In the genomic region with DNA sequence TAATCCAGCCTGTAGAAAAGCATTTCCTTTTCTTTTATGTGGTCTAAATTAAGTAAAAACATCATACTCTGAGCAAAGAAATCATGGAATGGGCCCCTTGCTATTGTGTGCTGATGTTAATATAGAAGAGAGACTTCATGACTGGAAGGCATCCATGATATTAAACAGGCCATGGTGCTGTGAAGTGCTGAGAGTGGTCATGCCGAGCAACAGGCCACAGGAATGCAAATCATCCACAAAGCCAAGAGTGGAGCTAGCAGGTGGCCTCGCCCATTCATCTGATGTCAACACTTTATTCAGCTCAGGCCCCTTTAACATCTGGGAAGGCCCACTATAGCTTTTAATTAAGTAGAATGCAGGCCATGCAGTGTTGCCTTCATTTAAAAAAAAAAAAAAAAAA, we compare ENCODE assay signal across 12 cellular contexts.
DNase-seq lines count a peak whose midpoint lies in the region; TF ChIP-seq lines count a peak whose summit lies in the region.
"Had no signal": no experiment of that assay in that cellular context is flagged by ENCODE, and none has a peak within 500 bp of the region (broad histone marks: within the 10 kb centered on the region; RNA-seq: fewer than 3 reads in every experiment).

No MANE protein-coding gene starts in this region.

- no peak overlapping the region for H3K27ac Mint-ChIP-seq in activated CD4-positive, alpha-beta memory T cell treated with anti-CD3 and anti-CD28 coated beads, Interleukin-2, amount 10 ng/mL, durations not matched to agents 7 days and 5 days
- H3K27ac Mint-ChIP-seq: T-helper 1 cell treated with Interleukin-12 subunit alpha and Interleukin-12 subunit beta and Interleukin-4 antibody, amounts not matched to agents 30 μg/mL and 1 μg/mL, for 36 hours had no signal

- H3K9me3 Mint-ChIP-seq in activated CD4-positive, alpha-beta memory T cell treated with anti-CD3 and anti-CD28 coated beads, Interleukin-2, amount 10 ng/mL, durations not matched to agents 7 days and 5 days, result peaks cover 4% of the 10 kb centered on the region

- no peaks in the 10 kb centered on the region for H4K20me1 ChIP-seq in fibroblast of lung (ENCODE audit: control insufficient read depth, extremely low read depth, insufficient read depth, low read length)

- H3K36me3 ChIP-seq in NT2/D1 (ENCODE audit: insufficient read depth, insufficient read length, low read length) (no peaks in the 10 kb centered on the region), fibroblast of lung (ENCODE audit: control insufficient read depth, insufficient read depth, low read length) (no peaks in the 10 kb centered on the region)

- POLR2A ChIA-PET in activated CD4-positive, alpha-beta memory T cell treated with anti-CD3 and anti-CD28 coated beads, Interleukin-2, amount 10 ng/mL, durations not matched to agents 7 days and 5 days (lab: Charles Lee), result no interaction called here

- no peaks in the 10 kb centered on the region for H3K79me2 ChIP-seq in fibroblast of lung (ENCODE audit: control insufficient read depth, insufficient read depth, low read length)

- H3K4me3 ChIP-seq in NT2/D1 (ENCODE audit: insufficient read length, low read depth) (no peak overlapping the region), fibroblast of lung (replicated peaks in 1 of 4; ENCODE audit: control extremely low read depth in 1 of 4, insufficient read depth in 1 of 4, low read depth in 3 of 4, low read length in 4 of 4) (no peak overlapping the region)

- no peaks in the 10 kb centered on the region for H3K4me1 Mint-ChIP-seq in activated CD4-positive, alpha-beta memory T cell treated with anti-CD3 and anti-CD28 coated beads, Interleukin-2, amount 10 ng/mL, durations not matched to agents 7 days and 5 days

- no peak for TF ChIP-seq CTCF in fibroblast of lung (conservative IDR thresholded peaks at IDR 0.05 in 1 of 2, IDR thresholded peaks at IDR 0.05 in 1 of 2; ENCODE audit: low read depth in 1 of 2, low read length in 2 of 2)

- H3K4me3 Mint-ChIP-seq in activated CD4-positive, alpha-beta memory T cell treated with anti-CD3 and anti-CD28 coated beads, Interleukin-2, amount 10 ng/mL, durations not matched to agents 7 days and 5 days, result no peak overlapping the region
- H3K4me3 Mint-ChIP-seq: T-helper 1 cell treated with Interleukin-12 subunit alpha and Interleukin-12 subunit beta and Interleukin-4 antibody, amounts not matched to agents 30 μg/mL and 1 μg/mL, for 36 hours had no signal

- no peaks in the 10 kb centered on the region for H3K36me3 Mint-ChIP-seq in activated CD4-positive, alpha-beta memory T cell treated with anti-CD3 and anti-CD28 coated beads, Interleukin-2, amount 10 ng/mL, durations not matched to agents 7 days and 5 days (ENCODE audit: low read depth)

- DNase-seq in EL (peak; percentile 69), NT2/D1 (ENCODE audit: low read depth, low spot score) (peak; percentile 54), fibroblast of lung (ENCODE audit: low read depth in 2 of 2) (peak; percentile 76 to 87), myocyte (ENCODE audit: low read depth) (peak; percentile 94), dermis blood vessel endothelial cell (no peak)
- no peak for DNase-seq in activated CD4-positive, alpha-beta T cell treated with anti-CD3 and anti-CD28 coated beads for 48 hours
- DNase-seq in stimulated activated naive CD4-positive, alpha-beta T cell treated with Interleukin-2 at 50 U/mL for 16 hours (lab: John Stamatoyannopoulos, UW), result no peak
- DNase-seq in activated CD4-positive, alpha-beta memory T cell treated with anti-CD3 and anti-CD28 coated beads, Interleukin-2, amount 10 ng/mL, durations not matched to agents 7 days and 5 days, result no peak
- DNase-seq: activated CD8-positive, alpha-beta memory T cell treated with anti-CD3 and anti-CD28 coated beads, Interleukin-2, amount 50 U/mL, for 4 hours; cerebellar nuclear complex; NCI-H446 treated with DMSO at 0.1 percent for 48 hours had no signal

- H3K4me1 ChIP-seq in NT2/D1 (ENCODE audit: insufficient read depth, insufficient read length) (no peaks in the 10 kb centered on the region), fibroblast of lung (ENCODE audit: control insufficient read depth, extremely low read depth, insufficient read depth, low read length) (no peaks in the 10 kb centered on the region)

- CTCF ChIA-PET in activated CD4-positive, alpha-beta memory T cell treated with anti-CD3 and anti-CD28 coated beads, Interleukin-2, amount 10 ng/mL, durations not matched to agents 7 days and 5 days (lab: Charles Lee), result no interaction called here

- H3K27me3 ChIP-seq in NT2/D1 (ENCODE audit: insufficient read depth, insufficient read length), result no peaks in the 10 kb centered on the region
- H3K27me3 ChIP-seq in fibroblast of lung (ENCODE audit: control insufficient read depth, insufficient read depth, low read length), result no peaks in the 10 kb centered on the region

- H3K9ac ChIP-seq in NT2/D1 (ENCODE audit: insufficient read length, low read depth), result no peak overlapping the region
- no peak overlapping the region for H3K9ac ChIP-seq in fibroblast of lung (ENCODE audit: insufficient read depth, low read length)

- H3K4me2 ChIP-seq in fibroblast of lung (ENCODE audit: extremely low read depth, insufficient read depth, low read length), result no peak overlapping the region

- H3K9me3 ChIP-seq in NT2/D1 (ENCODE audit: insufficient read depth, low read length) (no peaks in the 10 kb centered on the region), fibroblast of lung (ENCODE audit: control insufficient read depth, insufficient read depth, low read depth, low read length) (no peaks in the 10 kb centered on the region)

- no peaks in the 10 kb centered on the region for H3K27me3 Mint-ChIP-seq in activated CD4-positive, alpha-beta memory T cell treated with anti-CD3 and anti-CD28 coated beads, Interleukin-2, amount 10 ng/mL, durations not matched to agents 7 days and 5 days

- no peak overlapping the region for H2AFZ ChIP-seq in fibroblast of lung (ENCODE audit: low read length)

- no peak overlapping the region for H3K27ac ChIP-seq in fibroblast of lung (ENCODE audit: insufficient read depth, low read length)

Comparison
In these comparisons a context has a peak if more than half of its experiments do, and no peak if none do; other contexts are left out.
1. DNase-seq: peak in EL (single experiment), NT2/D1 (single experiment), fibroblast of lung (2 of 2) and myocyte (single experiment); none in activated CD4-positive, alpha-beta T cell treated with anti-CD3 and anti-CD28 coated beads for 48 hours (single experiment), dermis blood vessel endothelial cell (single experiment), stimulated activated naive CD4-positive, alpha-beta T cell treated with Interleukin-2 at 50 U/mL for 16 hours (single experiment) and activated CD4-positive, alpha-beta memory T cell treated with anti-CD3 and anti-CD28 coated beads, Interleukin-2, amount 10 ng/mL, durations not matched to agents 7 days and 5 days (single experiment).